In the genomic region with DNA sequence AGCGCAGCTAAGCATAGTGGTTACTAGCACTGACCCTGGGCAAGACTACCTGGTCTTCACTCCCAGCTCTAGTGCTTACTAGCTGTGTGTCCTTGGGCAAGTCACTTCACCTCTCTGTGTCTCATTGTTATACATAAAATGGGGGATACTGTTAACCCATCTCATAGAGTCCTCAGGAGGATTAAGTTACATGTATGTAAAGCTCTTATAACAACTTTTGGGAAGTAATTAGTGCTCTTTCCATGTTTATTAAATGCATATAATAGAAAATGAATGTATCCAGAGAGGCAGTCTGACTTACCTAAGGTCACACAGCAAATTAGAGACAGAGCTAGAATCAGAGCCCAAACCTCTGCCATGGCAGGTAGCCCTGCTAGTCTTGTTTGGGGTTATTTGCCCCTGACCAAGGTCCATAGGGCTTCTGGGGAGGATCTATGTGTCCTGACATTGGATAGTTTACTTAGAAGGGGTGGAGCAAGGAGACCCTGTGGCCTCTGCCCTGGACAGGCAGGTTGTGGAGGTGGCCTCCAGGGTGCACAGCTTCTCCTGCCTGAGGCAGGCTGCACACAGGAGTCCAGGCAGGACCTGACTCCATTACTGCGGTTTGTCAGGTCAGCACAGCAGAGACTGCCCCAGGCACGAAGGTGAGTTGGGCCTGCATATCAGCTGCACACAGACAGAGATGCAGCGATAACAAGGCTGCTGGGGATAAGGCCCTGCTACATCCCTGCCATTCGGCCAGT, we compare ENCODE assay signal across 1 cellular context.
TF ChIP-seq lines count a peak whose summit lies in the region.

No MANE protein-coding gene starts in this region.

TF ChIP-seq in H1, 55 proteins besides CTCF, POLR2A, EP300 and RAD21:
- TF ChIP-seq KDM1A (IDR thresholded peaks at IDR 0.05; ENCODE audit: borderline replicate concordance, low read length) (peak; percentile 53; the same call in 1 of the 2 replicates), TBP (IDR thresholded peaks at IDR 0.05; ENCODE audit: low read depth, low read length) (no peak)
